In genomic region chr4:48752726-48753125, GRCh38 we compare ENCODE assay signal across 17 cellular contexts. TPM values are rescaled to one million over a fixed set of nuclear protein-coding genes. Genes with fewer than 3 reads are reported as not detected.
A peak's percentile ranks its signal among the peaks of the same experiment; 100 is the strongest.
DNase-seq lines count a peak whose midpoint lies in the region; ATAC-seq, FAIRE-seq and TF ChIP-seq lines count a peak whose summit lies in the region.
"Had no signal": no experiment of that assay in that cellular context is flagged by ENCODE, and none has a peak within 500 bp of the region (broad histone marks: within the 10 kb centered on the region; RNA-seq: fewer than 3 reads in every experiment).

No MANE protein-coding gene starts in this region.

- H3K9me3 Mint-ChIP-seq in GM23338 = peaks cover 44% of the 10 kb centered on the region
- H3K9me3 Mint-ChIP-seq in astrocyte (ENCODE audit: unreplicated experiment) = peaks cover 3% of the 10 kb centered on the region
- no peaks in the 10 kb centered on the region for H3K9me3 Mint-ChIP-seq in immature natural killer cell
- H3K9me3 Mint-ChIP-seq: activated B cell treated with CpG ODN at 0.5 μM for 24 hours; activated T-helper 17 cell treated with anti-CD3 and anti-CD28 coated beads, Interleukin-2, amount 50 U/mL, for 72 hours; HFFc6 had no signal

- CTCF ChIA-PET in PC-9 (lab: Charles Lee) = no interaction called here

- H3K4me1 Mint-ChIP-seq in GM23338 (peaks cover 18% of the 10 kb centered on the region), astrocyte (ENCODE audit: low read depth, unreplicated experiment) (peaks cover 27% of the 10 kb centered on the region), immature natural killer cell (peaks cover 70 to 91% of the 10 kb centered on the region in 2 donors)

- H4K20me1 ChIP-seq in GM23338 (replicated peaks; ENCODE audit: insufficient read depth) = no peaks in the 10 kb centered on the region; the same call in 1 of the 2 replicates
- H4K20me1 ChIP-seq in astrocyte (ENCODE audit: insufficient read depth, low read length) = peaks cover 67% of the 10 kb centered on the region
- H4K20me1 ChIP-seq in PC-9 (ENCODE audit: insufficient read depth) = no peaks in the 10 kb centered on the region

- no peak overlapping the region for H3K9ac ChIP-seq in astrocyte (ENCODE audit: low read length)

- H3K27ac ChIP-seq in GM23338 (ENCODE audit: low read depth) (no peak overlapping the region), astrocyte (ENCODE audit: low read depth, low read length) (no peak overlapping the region), transverse colon (no peak overlapping the region), PC-9 (no peak overlapping the region)
- H3K27ac ChIP-seq: sigmoid colon, suprapubic skin had no signal

- TF ChIP-seq CTCF in GM23338 (conservative IDR thresholded peaks at IDR 0.05; ENCODE audit: low read depth in 2 of 2) (no peak), astrocyte (IDR thresholded peaks at IDR 0.05; ENCODE audit: insufficient read depth, low read depth, low read length) (no peak), transverse colon (IDR thresholded peaks at IDR 0.05) (no peak), PC-9 (conservative IDR thresholded peaks at IDR 0.05) (no peak)

- intact Hi-C loops in transverse colon (cut with DNase I; ENCODE audit: low total_unique reads) (no loop called here), PC-9 (cut with micrococcal nuclease; ENCODE audit: unreplicated experiment) (no loop called here)

- H2AFZ ChIP-seq in GM23338 = no peak overlapping the region
- no peak overlapping the region for H2AFZ ChIP-seq in astrocyte (ENCODE audit: low read depth, low read length)
- no peak overlapping the region for H2AFZ ChIP-seq in PC-9

- no TSS peak for BruUV-seq in PC-9 (replicated peaks; lab: Mats Ljungman, UMichigan)

- H3K9me2 ChIP-seq in GM23338 (ENCODE audit: insufficient read depth) (no peaks in the 10 kb centered on the region; the same call in 1 of the 2 replicates), PC-9 (ENCODE audit: insufficient read depth) (no peaks in the 10 kb centered on the region)

- H3K4me1 ChIP-seq in GM23338 (ENCODE audit: insufficient read depth) = peaks cover 2% of the 10 kb centered on the region
- H3K4me1 ChIP-seq in astrocyte (ENCODE audit: insufficient read depth, low read length) = no peaks in the 10 kb centered on the region
- peaks cover 9 to 22% (median 17%) of the 10 kb centered on the region in 4 donors for H3K4me1 ChIP-seq in transverse colon
- H3K4me1 ChIP-seq in PC-9 (replicated peaks; ENCODE audit: insufficient read depth) = no peaks in the 10 kb centered on the region

- no peaks in the 10 kb centered on the region for H3F3A ChIP-seq in GM23338 (replicated peaks; ENCODE audit: low read depth)
- H3F3A ChIP-seq in PC-9 (ENCODE audit: insufficient read depth, low read depth) = no peaks in the 10 kb centered on the region

- H3K36me3 ChIP-seq in GM23338 (ENCODE audit: insufficient read depth) (no peaks in the 10 kb centered on the region), astrocyte (ENCODE audit: insufficient read depth, low read length) (no peaks in the 10 kb centered on the region), transverse colon (no peaks in the 10 kb centered on the region), PC-9 (ENCODE audit: low read depth) (no peaks in the 10 kb centered on the region)
- H3K36me3 ChIP-seq: sigmoid colon, suprapubic skin had no signal

- no peak for TF ChIP-seq EP300 in transverse colon (IDR thresholded peaks at IDR 0.05; ENCODE audit: low read depth)

- H3K79me2 ChIP-seq in GM23338 (replicated peaks; ENCODE audit: insufficient read depth) (peaks cover 94% of the 10 kb centered on the region), astrocyte (ENCODE audit: insufficient read depth, low read length) (peaks cover 93% of the 10 kb centered on the region), PC-9 (ENCODE audit: low read depth) (peaks cover 35% of the 10 kb centered on the region)

- TF ChIP-seq POLR2A in transverse colon (IDR thresholded peaks at IDR 0.05) = no peak

- no peak overlapping the region for H3K4me2 ChIP-seq in GM23338
- no peak overlapping the region for H3K4me2 ChIP-seq in astrocyte (ENCODE audit: low read length)
- no peak overlapping the region for H3K4me2 ChIP-seq in PC-9

- POLR2A ChIA-PET in PC-9 (lab: Charles Lee; ENCODE audit: unreplicated experiment) = no interaction called here

- H3K4me3 ChIP-seq in GM23338 (no peak overlapping the region), astrocyte (ENCODE audit: insufficient read depth, low read depth, low read length) (no peak overlapping the region), transverse colon (no peak overlapping the region), PC-9 (no peak overlapping the region)
- H3K4me3 ChIP-seq: sigmoid colon, suprapubic skin had no signal

- H3K27me3 Mint-ChIP-seq in GM23338 (ENCODE audit: insufficient read depth, low read depth, poor library complexity) = peaks cover 2% of the 10 kb centered on the region
- no peaks in the 10 kb centered on the region for H3K27me3 Mint-ChIP-seq in astrocyte (ENCODE audit: low read depth, unreplicated experiment)
- peaks cover 0 to 2% (median 0%) of the 10 kb centered on the region in 3 donors for H3K27me3 Mint-ChIP-seq in immature natural killer cell (ENCODE audit: low read depth in 3 of 3)
- H3K27me3 Mint-ChIP-seq: activated B cell treated with CpG ODN at 0.5 μM for 24 hours; activated T-helper 17 cell treated with anti-CD3 and anti-CD28 coated beads, Interleukin-2, amount 50 U/mL, for 72 hours had no signal

- DNase-seq in CD1c-positive myeloid dendritic cell (ENCODE audit: extremely low spot score) = peak; percentile 7
- peak; percentile 18 for DNase-seq in GM23338 (ENCODE audit: low spot score)
- peak; percentile 10 for DNase-seq in astrocyte (ENCODE audit: low read depth)
- DNase-seq in immature natural killer cell = no peak
- no peak for DNase-seq in transverse colon
- no peak for DNase-seq in HCEC 1CT
- DNase-seq in NCI-H2081 (lab: John Stamatoyannopoulos, UW) = no peak
- DNase-seq in PC-9 = no peak
- DNase-seq: activated B cell treated with CpG ODN at 0.5 μM for 24 hours; AML-193; HFFc6; NCI-H774; sigmoid colon; stimulated activated CD4-positive, alpha-beta T cell treated with anti-CD3 and anti-CD28 coated beads, Interleukin-1b, Interleukin-23, amount 100 ng/mL, for 48 hours; SW 1271 had no signal

- 42 to 48% methylated on average over 5 of the region's 5 CpGs for WGBS in transverse colon (ENCODE audit: low coverage in 1 of 2), 2 donors

- H3K27ac Mint-ChIP-seq in GM23338 = no peak overlapping the region
- no peak overlapping the region for H3K27ac Mint-ChIP-seq in astrocyte (ENCODE audit: unreplicated experiment)
- peak overlapping the region in 5 of 6 donors; percentile 14 to 47 (median 23) for H3K27ac Mint-ChIP-seq in immature natural killer cell
- H3K27ac Mint-ChIP-seq: activated B cell treated with CpG ODN at 0.5 μM for 24 hours; activated T-helper 17 cell treated with anti-CD3 and anti-CD28 coated beads, Interleukin-2, amount 50 U/mL, for 72 hours; HFFc6 had no signal

- no peaks in the 10 kb centered on the region for H3K9me3 ChIP-seq in astrocyte (ENCODE audit: insufficient read depth, low read depth, low read length)
- H3K9me3 ChIP-seq in transverse colon = no peaks in the 10 kb centered on the region
- no peaks in the 10 kb centered on the region for H3K9me3 ChIP-seq in PC-9 (ENCODE audit: insufficient read depth, low read depth)
- H3K9me3 ChIP-seq: sigmoid colon, suprapubic skin had no signal

- no peaks in the 10 kb centered on the region for H3K27me3 ChIP-seq in GM23338 (ENCODE audit: insufficient read depth)
- H3K27me3 ChIP-seq in astrocyte (ENCODE audit: insufficient read depth, low read length) = no peaks in the 10 kb centered on the region
- no peaks in the 10 kb centered on the region for H3K27me3 ChIP-seq in transverse colon
- H3K27me3 ChIP-seq in PC-9 (ENCODE audit: insufficient read depth, low read depth) = no peaks in the 10 kb centered on the region
- H3K27me3 ChIP-seq: sigmoid colon, suprapubic skin had no signal

- in situ Hi-C loops in transverse colon (cut with MboI; ENCODE audit: low pct_ligation_motif_present in 1 of 4, low pct_unique_long_range_greater_than_20kb in 1 of 4, low sequenced_read_pairs in 3 of 4) = no loop called here

- peaks cover 42% of the 10 kb centered on the region for H3K36me3 Mint-ChIP-seq in GM23338 (ENCODE audit: low read depth)
- peaks cover 4% of the 10 kb centered on the region for H3K36me3 Mint-ChIP-seq in astrocyte (ENCODE audit: low read depth, unreplicated experiment)
- no peaks in the 10 kb centered on the region for H3K36me3 Mint-ChIP-seq in immature natural killer cell

- H3K4me3 Mint-ChIP-seq in GM23338 (no peak overlapping the region), astrocyte (ENCODE audit: unreplicated experiment) (no peak overlapping the region), immature natural killer cell (no peak overlapping the region)
- H3K4me3 Mint-ChIP-seq: activated B cell treated with CpG ODN at 0.5 μM for 24 hours; activated T-helper 17 cell treated with anti-CD3 and anti-CD28 coated beads, Interleukin-2, amount 50 U/mL, for 72 hours; HFFc6 had no signal

- ATAC-seq in GM23338 = no peak
- ATAC-seq: activated T-helper 17 cell treated with anti-CD3 and anti-CD28 coated beads, Interleukin-2, amount 50 U/mL, for 72 hours had no signal

- no peak for FAIRE-seq in astrocyte (lab: Jason Lieb, UNC)

TF ChIP-seq in GM23338, 12 proteins besides CTCF, POLR2A, EP300 and RAD21 (continues in another document):
- no peak for TF ChIP-seq CREB1 (CRISPR knock-in tag; IDR thresholded peaks at IDR 0.05; ENCODE audit: low read depth)

RNA-seq across cellular contexts. Expression of gene FRYL, which starts 27.4 kb away (rescaled TPM):
- 44.6 and 53.3 TPM in 2 replicates for total RNA-seq in GM23338 (2014; rRNA removed; shearing (Covaris generic))
- polyA plus RNA-seq in GM23338 (2016; fragmentation: Nextera tagmentation; extraction: Ambion mirVana) (24.7 and 30.7 TPM in 2 replicates), immature natural killer cell (10 to 100 TPM; 25.8 to 57.9 (median 26.7) TPM)
- total RNA-seq in astrocyte (70.0 and 72.0 TPM in 2 replicates), transverse colon (100 to 1,000 TPM; 477 to 645 (median 545) TPM), PC-9 (2021) (43.5 and 53.9 TPM in 2 replicates)

Comparison
In these comparisons a context has a peak if more than half of its experiments do, and no peak if none do; other contexts are left out.
1. DNase-seq: peak in CD1c-positive myeloid dendritic cell (single experiment), GM23338 (single experiment) and astrocyte (single experiment); none in immature natural killer cell (0 of 3), transverse colon (single experiment), HCEC 1CT (single experiment), NCI-H2081 (0 of 2) and PC-9 (0 of 2).
2. H3K27ac Mint-ChIP-seq: peak in immature natural killer cell (5 of 6); none in GM23338 (single experiment) and astrocyte (single experiment).